In genomic region chr14:105486974-105487448, GRCh38 we compare ENCODE assay signal across 8 cellular contexts. TPM values are rescaled to one million over a fixed set of nuclear protein-coding genes. Genes with fewer than 3 reads are reported as not detected.
DNase-seq lines count a peak whose midpoint lies in the region; ATAC-seq and TF ChIP-seq lines count a peak whose summit lies in the region.

No MANE protein-coding gene starts in this region.

- H3K4me3 ChIP-seq in esophagus squamous epithelium (peak overlapping the region; percentile 37 to 86 (median 78)), psoas muscle (peak overlapping the region; percentile 75)

- no peaks in the 10 kb centered on the region for H3K9me3 Mint-ChIP-seq in T-helper 1 cell treated with Interleukin-12 subunit alpha and Interleukin-12 subunit beta and Interleukin-4 antibody, amounts not matched to agents 30 μg/mL and 1 μg/mL, for 36 hours

- TF ChIP-seq POLR2A in GM18951 (IDR thresholded peaks at IDR 0.05; ENCODE audit: extremely low read depth, insufficient read depth, insufficient read length): peak; percentile 74
- peak in 2 of 4 donors; percentile 38 to 56 for TF ChIP-seq POLR2A in esophagus squamous epithelium (IDR thresholded peaks at IDR 0.05)

- DNase-seq in esophagus squamous epithelium (lab: John Stamatoyannopoulos, UW) (no peak), psoas muscle (peak; percentile 75 to 86), head of caudate nucleus (no peak)

- H3K4me1 Mint-ChIP-seq in T-helper 1 cell treated with Interleukin-12 subunit alpha and Interleukin-12 subunit beta and Interleukin-4 antibody, amounts not matched to agents 30 μg/mL and 1 μg/mL, for 36 hours (ENCODE audit: low read depth): peaks cover 21% of the 10 kb centered on the region

- no peak overlapping the region for H3K27ac Mint-ChIP-seq in T-helper 1 cell treated with Interleukin-12 subunit alpha and Interleukin-12 subunit beta and Interleukin-4 antibody, amounts not matched to agents 30 μg/mL and 1 μg/mL, for 36 hours

- H3K9me3 ChIP-seq in esophagus squamous epithelium: no peaks in the 10 kb centered on the region
- H3K9me3 ChIP-seq in psoas muscle: no peaks in the 10 kb centered on the region

- no peaks in the 10 kb centered on the region for H3K27me3 Mint-ChIP-seq in T-helper 1 cell treated with Interleukin-12 subunit alpha and Interleukin-12 subunit beta and Interleukin-4 antibody, amounts not matched to agents 30 μg/mL and 1 μg/mL, for 36 hours (ENCODE audit: low read depth)

- peak overlapping the region; percentile 86 for H3K4me3 Mint-ChIP-seq in T-helper 1 cell treated with Interleukin-12 subunit alpha and Interleukin-12 subunit beta and Interleukin-4 antibody, amounts not matched to agents 30 μg/mL and 1 μg/mL, for 36 hours

- intact Hi-C loops in esophagus squamous epithelium (cut with DNase I) (loop anchor here (10.0 kb wide), 1 partner anchor 112 kb away; no protein-coding TSS in a partner anchor), psoas muscle (cut with DNase I) (loop anchor here in 1 of 2 donors (5.0 kb wide), 1 partner anchor 40 kb away; no protein-coding TSS in a partner anchor), head of caudate nucleus (cut with DNase I) (no loop called here)

- TF ChIP-seq CTCF in esophagus squamous epithelium (IDR thresholded peaks at IDR 0.05) (no peak), psoas muscle (IDR thresholded peaks at IDR 0.05) (no peak)

- H3K4me1 ChIP-seq in esophagus squamous epithelium (peaks cover 75 to 91% (median 86%) of the 10 kb centered on the region in 3 donors), psoas muscle (peaks cover 16% of the 10 kb centered on the region)

- H3K27ac ChIP-seq in esophagus squamous epithelium: peak overlapping the region; percentile 90 to 99 (median 94)
- peak overlapping the region; percentile 60 for H3K27ac ChIP-seq in psoas muscle

- H3K36me3 ChIP-seq in esophagus squamous epithelium (no peaks in the 10 kb centered on the region), psoas muscle (ENCODE audit: insufficient read depth in 1 of 2, low read depth in 1 of 2) (no peaks in the 10 kb centered on the region)

- no peaks in the 10 kb centered on the region for H3K36me3 Mint-ChIP-seq in T-helper 1 cell treated with Interleukin-12 subunit alpha and Interleukin-12 subunit beta and Interleukin-4 antibody, amounts not matched to agents 30 μg/mL and 1 μg/mL, for 36 hours (ENCODE audit: low read depth)

- H3K27me3 ChIP-seq in esophagus squamous epithelium (peaks cover 0 to 23% (median 0%) of the 10 kb centered on the region in 4 donors), psoas muscle (ENCODE audit: insufficient read depth in 3 of 3, low read length in 2 of 3) (peaks cover 0 to 22% (median 0%) of the 10 kb centered on the region in 3 donors)

- no peak for ATAC-seq in psoas muscle
- ATAC-seq in GM18870 (IDR thresholded peaks at IDR 0.05; ENCODE audit: unreplicated experiment): no peak
- no peak for ATAC-seq in GM18873 (IDR thresholded peaks at IDR 0.05; ENCODE audit: low FRiP score, unreplicated experiment)
- no peak for ATAC-seq in HG02973 (IDR thresholded peaks at IDR 0.05; ENCODE audit: unreplicated experiment)

- in situ Hi-C loops in GM18951 (cut with MboI; ENCODE audit: low sequenced_read_pairs, unreplicated experiment): no loop called here

- WGBS in esophagus squamous epithelium, 2 donors: 0% methylated on average over 1 of the region's 45 CpGs; no CpG with 5 or more reads in 1 of the 2 donors
- 3 to 10% (median 8%) methylated on average over 28 to 45 of the region's 45 CpGs for WGBS in psoas muscle, 3 donors

RNA-seq across cellular contexts. Expression of gene CRIP1, which starts 0.3 kb away (rescaled TPM):
- total RNA-seq in esophagus squamous epithelium (10 to 100 TPM in 3 of 4 donors, 1 to 10 TPM in 1; 8.2 to 35.6 (median 24.7) TPM), psoas muscle (10 to 100 TPM; 11.5 to 24.9 (median 14.2) TPM)
- polyA plus RNA-seq in psoas muscle: 10 to 100 TPM; 17.5 to 27.2 (median 20.6) TPM

RNA-seq across cellular contexts. Expression of gene TEDC1, which starts 4.0 kb away (rescaled TPM):
- 10 to 100 TPM in 1 of 4 donors, 1 to 10 TPM in 3; 7.1 to 12.8 (median 7.6) TPM for total RNA-seq in esophagus squamous epithelium
- total RNA-seq in psoas muscle: 1 to 10 TPM in 3 of 4 donors, under 1 TPM in 1; 0.95 to 2.0 (median 1.2) TPM
- 1 to 10 TPM; 1.9 to 5.2 (median 2.3) TPM for polyA plus RNA-seq in psoas muscle

RNA-seq across cellular contexts. Expression of gene CRIP2, which starts 12.4 kb away (rescaled TPM):
- total RNA-seq in esophagus squamous epithelium (100 to 1,000 TPM in 2 of 4 donors, 10 to 100 TPM in 2; 44.2 to 118 (median 80.7) TPM), psoas muscle (10 to 100 TPM; 23.1 to 46.5 (median 30.2) TPM)
- polyA plus RNA-seq in psoas muscle: 10 to 100 TPM; 28.5 to 71.8 (median 47.3) TPM

RNA-seq across cellular contexts. Expression of gene TMEM121, which starts 39.4 kb away (rescaled TPM):
- 1 to 10 TPM in 3 of 4 donors, under 1 TPM in 1; 0.61 to 2.1 (median 1.6) TPM for total RNA-seq in esophagus squamous epithelium
- under 1 TPM; 0.23 to 0.60 (median 0.39) TPM for total RNA-seq in psoas muscle
- under 1 TPM; 0.08 to 0.60 (median 0.17) TPM for polyA plus RNA-seq in psoas muscle

Comparison
In these comparisons a context has a peak if more than half of its experiments do, and no peak if none do; other contexts are left out.
1. DNase-seq: peak in psoas muscle (2 of 2); none in esophagus squamous epithelium (single experiment) and head of caudate nucleus (0 of 42).